13 cellular contexts compared by ENCODE assay signal in genomic region chr1:181139631-181140051, GRCh38. TPM values are rescaled to one million over a fixed set of nuclear protein-coding genes. Genes with fewer than 3 reads are reported as not detected.
DNase-seq lines count a peak whose midpoint lies in the region; ATAC-seq and TF ChIP-seq lines count a peak whose summit lies in the region.
"Had no signal": no experiment of that assay in that cellular context is flagged by ENCODE, and none has a peak within 500 bp of the region (broad histone marks: within the 10 kb centered on the region; RNA-seq: fewer than 3 reads in every experiment).

No MANE protein-coding gene starts in this region.

- H3K4me1 ChIP-seq in BLaER1 = peaks cover 77% of the 10 kb centered on the region
- peaks cover 57% of the 10 kb centered on the region for H3K4me1 ChIP-seq in GM23248 (ENCODE audit: insufficient read depth)
- H3K4me1 ChIP-seq in thyroid gland = peaks cover 6 to 23% of the 10 kb centered on the region in 2 donors
- H3K4me1 ChIP-seq in SJCRH30 = peaks cover 25% of the 10 kb centered on the region

- H3K27ac Mint-ChIP-seq in activated naive CD8-positive, alpha-beta T cell treated with anti-CD3 and anti-CD28 coated beads, Interleukin-2, amount 50 U/mL, for 24 hours = peak overlapping the region; percentile 18

- H3K27me3 Mint-ChIP-seq in activated naive CD8-positive, alpha-beta T cell treated with anti-CD3 and anti-CD28 coated beads, Interleukin-2, amount 50 U/mL, for 24 hours = no peaks in the 10 kb centered on the region

- peaks cover 76% of the 10 kb centered on the region for H3K4me1 Mint-ChIP-seq in activated naive CD8-positive, alpha-beta T cell treated with anti-CD3 and anti-CD28 coated beads, Interleukin-2, amount 50 U/mL, for 24 hours

- H3K27me3 ChIP-seq in BLaER1 (no peaks in the 10 kb centered on the region), GM23248 (replicated peaks; ENCODE audit: insufficient read depth) (no peaks in the 10 kb centered on the region), thyroid gland (no peaks in the 10 kb centered on the region), SJCRH30 (no peaks in the 10 kb centered on the region)
- H3K27me3 ChIP-seq: Peyer's patch, uterus had no signal

- H3K79me2 ChIP-seq in GM23248 (ENCODE audit: insufficient read depth) = no peaks in the 10 kb centered on the region

- no peak overlapping the region for H2AFZ ChIP-seq in GM23248

- no peak for TF ChIP-seq CTCF in omental fat pad (IDR thresholded peaks at IDR 0.05)
- TF ChIP-seq CTCF in thyroid gland (IDR thresholded peaks at IDR 0.05) = no peak

- no peak for ATAC-seq in activated naive CD8-positive, alpha-beta T cell treated with anti-CD3 and anti-CD28 coated beads, Interleukin-2, amount 50 U/mL, for 24 hours
- no peak for ATAC-seq in omental fat pad (ENCODE audit: low FRiP score)

- H3K4me2 ChIP-seq in BLaER1 = peak overlapping the region; percentile 67
- H3K4me2 ChIP-seq in GM23248 (ENCODE audit: unreplicated experiment) = peak overlapping the region; percentile 60

- H3F3A ChIP-seq in GM23248 (ENCODE audit: insufficient read depth) = peaks cover 57% of the 10 kb centered on the region

- H3K36me3 ChIP-seq in BLaER1 (no peaks in the 10 kb centered on the region), GM23248 (ENCODE audit: low read depth) (no peaks in the 10 kb centered on the region), thyroid gland (no peaks in the 10 kb centered on the region), SJCRH30 (no peaks in the 10 kb centered on the region)
- H3K36me3 ChIP-seq: Peyer's patch, uterus, WERI-Rb-1 had no signal

- TF ChIP-seq POLR2A in thyroid gland (IDR thresholded peaks at IDR 0.05) = no peak

- H3K27ac ChIP-seq in BLaER1 (peak overlapping the region; percentile 25), GM23248 (peak overlapping the region; percentile 90), thyroid gland (no peak overlapping the region), SJCRH30 (no peak overlapping the region)
- H3K27ac ChIP-seq: Peyer's patch, uterus, WERI-Rb-1 had no signal

- H4K20me1 ChIP-seq in BLaER1 (no peaks in the 10 kb centered on the region), GM23248 (ENCODE audit: insufficient read depth) (no peaks in the 10 kb centered on the region)

- H3K9ac ChIP-seq in BLaER1 (no peak overlapping the region; the same call in 1 of the 2 replicates), GM23248 (peak overlapping the region; percentile 46; the same call in 1 of the 2 replicates)

- intact Hi-C loops in thyroid gland (cut with DNase I) = loop anchor here (5.0 to 10.0 kb wide), 4 partner anchors 52 to 625 kb away; partner anchors contain the start of gene IER5

- H3K4me3 ChIP-seq in BLaER1 (no peak overlapping the region), GM23248 (0 out of 2 replicates have a peak overlapping the region, but pooled peaks have one; percentile 2), thyroid gland (replicated peaks in 1 of 3) (no peak overlapping the region), SJCRH30 (no peak overlapping the region)
- H3K4me3 ChIP-seq: Peyer's patch, uterus had no signal

- no peaks in the 10 kb centered on the region for H3K9me2 ChIP-seq in GM23248 (ENCODE audit: insufficient read depth)

- H3K4me3 Mint-ChIP-seq in activated naive CD8-positive, alpha-beta T cell treated with anti-CD3 and anti-CD28 coated beads, Interleukin-2, amount 50 U/mL, for 24 hours = no peak overlapping the region

- no peaks in the 10 kb centered on the region for H3K9me3 ChIP-seq in BLaER1
- H3K9me3 ChIP-seq in GM23248 (ENCODE audit: low read depth) = no peaks in the 10 kb centered on the region
- H3K9me3 ChIP-seq in thyroid gland = no peaks in the 10 kb centered on the region
- H3K9me3 ChIP-seq in SJCRH30 (replicated peaks) = no peaks in the 10 kb centered on the region
- H3K9me3 ChIP-seq: Peyer's patch, uterus had no signal

- 27 to 29% methylated on average over 5 of the region's 5 CpGs for WGBS in GM23248 (ENCODE audit: low coverage in 1 of 2, low lambda C conversion rate in 2 of 2, missing lambda C conversion rate in 2 of 2), 2 experiments
- 40 to 55% methylated on average over 5 of the region's 5 CpGs for WGBS in thyroid gland, 2 donors

- no peaks in the 10 kb centered on the region for H3K36me3 Mint-ChIP-seq in activated naive CD8-positive, alpha-beta T cell treated with anti-CD3 and anti-CD28 coated beads, Interleukin-2, amount 50 U/mL, for 24 hours (ENCODE audit: low read depth)

- DNase-seq in GM23248 (peak; percentile 76), iris pigment epithelial cell (ENCODE audit: low read depth) (peak; percentile 77), omental fat pad (ENCODE audit: low spot score) (no peak), thyroid gland (no peak), SJCRH30 (no peak)
- no peak for DNase-seq in activated naive CD8-positive, alpha-beta T cell treated with anti-CD3 and anti-CD28 coated beads, Interleukin-2, amount 50 U/mL, for 24 hours
- DNase-seq: cortex of kidney, DMS53, midbrain, uterus, WERI-Rb-1 had no signal

- no peaks in the 10 kb centered on the region for H3K9me3 Mint-ChIP-seq in activated naive CD8-positive, alpha-beta T cell treated with anti-CD3 and anti-CD28 coated beads, Interleukin-2, amount 50 U/mL, for 24 hours

- in situ Hi-C loops in GM23248 (cut with MboI) = loop anchor here (10.0 kb wide), 1 partner anchor 95 kb away; no protein-coding TSS in a partner anchor

RNA-seq across cellular contexts. Expression of gene IER5, which starts 51.1 kb away (rescaled TPM):
- total RNA-seq in GM23248 (2014; rRNA removed; shearing (Covaris generic)) = 33.6 and 38.5 TPM in 2 replicates
- 8.1 and 10.8 TPM in 2 replicates for polyA plus RNA-seq in GM23248 (2016; fragmentation: Nextera tagmentation; extraction: Ambion mirVana)
- total RNA-seq in omental fat pad (10 to 100 TPM in 2 of 4 donors, 1 to 10 TPM in 2; 6.7 to 45.4 (median 19.5) TPM), thyroid gland (1 to 10 TPM; 7.2 to 7.8 (median 7.6) TPM)
- 30.3 and 31.9 TPM in 2 replicates for total RNA-seq in SJCRH30 (2014; rRNA removed; shearing (Covaris generic))

Comparison
In these comparisons a context has a peak if more than half of its experiments do, and no peak if none do; other contexts are left out.
1. H3K27ac ChIP-seq: peak in BLaER1 (single experiment) and GM23248 (single experiment); none in thyroid gland (0 of 3) and SJCRH30 (single experiment).
2. DNase-seq: peak in GM23248 (single experiment) and iris pigment epithelial cell (single experiment); none in activated naive CD8-positive, alpha-beta T cell treated with anti-CD3 and anti-CD28 coated beads, Interleukin-2, amount 50 U/mL, for 24 hours (single experiment), omental fat pad (single experiment), thyroid gland (0 of 2) and SJCRH30 (0 of 2).